ENCODE assay signal across 1 cellular context in the genomic region with DNA sequence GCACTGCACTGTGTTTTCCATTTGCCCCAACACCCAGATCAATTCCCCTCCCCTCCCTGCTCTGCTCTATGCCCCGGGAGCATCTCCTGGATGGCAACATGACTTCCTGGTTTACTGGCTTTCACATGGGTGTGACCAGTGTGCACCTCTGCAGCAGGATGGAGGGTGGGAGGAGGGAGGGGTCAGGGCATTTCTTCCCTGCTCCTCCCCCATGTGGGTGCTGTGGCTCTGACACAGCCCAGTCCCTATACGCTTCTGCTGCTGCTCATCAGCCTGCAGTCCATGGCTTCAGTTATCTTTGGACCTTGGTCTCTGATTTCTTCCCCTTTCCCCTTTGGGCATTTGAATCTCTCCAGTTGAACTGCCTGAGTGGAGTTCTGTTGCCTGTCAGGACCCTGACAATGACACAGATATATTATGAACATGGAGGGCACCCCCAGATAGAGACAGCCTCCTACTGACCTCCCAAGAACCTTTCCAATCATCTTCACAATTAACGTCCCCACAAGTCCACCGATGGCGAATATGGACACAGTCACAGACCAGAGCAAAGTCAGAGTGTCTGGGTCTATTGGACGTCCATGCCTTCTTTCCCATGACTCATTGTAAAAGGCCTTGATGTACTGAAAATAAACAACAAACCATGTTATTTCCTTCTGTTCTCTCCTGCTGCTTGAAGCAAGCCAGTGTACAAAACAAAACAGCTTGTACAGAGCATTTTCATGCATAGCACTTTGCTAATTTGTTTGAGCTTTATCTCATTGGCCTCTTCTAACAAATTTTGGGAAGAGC.
TF ChIP-seq lines count a peak whose summit lies in the region.

No MANE protein-coding gene starts in this region.

TF ChIP-seq in IMR-90, 13 proteins besides CTCF, POLR2A, EP300 and RAD21 (continued from another document):
- TF ChIP-seq, protein P1, sequence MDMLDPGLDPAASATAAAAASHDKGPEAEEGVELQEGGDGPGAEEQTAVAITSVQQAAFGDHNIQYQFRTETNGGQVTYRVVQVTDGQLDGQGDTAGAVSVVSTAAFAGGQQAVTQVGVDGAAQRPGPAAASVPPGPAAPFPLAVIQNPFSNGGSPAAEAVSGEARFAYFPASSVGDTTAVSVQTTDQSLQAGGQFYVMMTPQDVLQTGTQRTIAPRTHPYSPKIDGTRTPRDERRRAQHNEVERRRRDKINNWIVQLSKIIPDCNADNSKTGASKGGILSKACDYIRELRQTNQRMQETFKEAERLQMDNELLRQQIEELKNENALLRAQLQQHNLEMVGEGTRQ (IDR thresholded peaks at IDR 0.05; ENCODE audit: low read depth, low read length), result no peak
- TF ChIP-seq CHD1 (IDR thresholded peaks at IDR 0.05; ENCODE audit: low read depth, low read length) (no peak), RFX5 (IDR thresholded peaks at IDR 0.05; ENCODE audit: low read depth, low read length) (no peak), NFE2L2 (IDR thresholded peaks at IDR 0.05; ENCODE audit: low read depth, low read length) (no peak), SMC3 (IDR thresholded peaks at IDR 0.05; ENCODE audit: low read depth, low read length) (no peak), BHLHE40 (IDR thresholded peaks at IDR 0.05; ENCODE audit: low read depth, low read length) (no peak)
- TF ChIP-seq, protein P2, sequence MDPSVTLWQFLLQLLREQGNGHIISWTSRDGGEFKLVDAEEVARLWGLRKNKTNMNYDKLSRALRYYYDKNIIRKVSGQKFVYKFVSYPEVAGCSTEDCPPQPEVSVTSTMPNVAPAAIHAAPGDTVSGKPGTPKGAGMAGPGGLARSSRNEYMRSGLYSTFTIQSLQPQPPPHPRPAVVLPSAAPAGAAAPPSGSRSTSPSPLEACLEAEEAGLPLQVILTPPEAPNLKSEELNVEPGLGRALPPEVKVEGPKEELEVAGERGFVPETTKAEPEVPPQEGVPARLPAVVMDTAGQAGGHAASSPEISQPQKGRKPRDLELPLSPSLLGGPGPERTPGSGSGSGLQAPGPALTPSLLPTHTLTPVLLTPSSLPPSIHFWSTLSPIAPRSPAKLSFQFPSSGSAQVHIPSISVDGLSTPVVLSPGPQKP (IDR thresholded peaks at IDR 0.05; ENCODE audit: borderline replicate concordance, low read depth, low read length), result no peak
TF ChIP-seq in IMR-90: peak in this region for 0.
